8 cellular contexts compared by ENCODE assay signal in genomic region chr11:60634151-60634550, GRCh38.
DNase-seq lines count a peak whose midpoint lies in the region; ATAC-seq and TF ChIP-seq lines count a peak whose summit lies in the region.

No MANE protein-coding gene starts in this region.

- no peak overlapping the region for H3K4me3 ChIP-seq in BJ (ENCODE audit: low read depth, low read length)
- H3K4me3 ChIP-seq in astrocyte of the spinal cord (ENCODE audit: low read depth, low read length) = no peak overlapping the region

- no peaks in the 10 kb centered on the region for H3K36me3 ChIP-seq in BJ (ENCODE audit: control insufficient read depth, insufficient read depth, low read length)

- DNase-seq in BJ (ENCODE audit: low read depth) (no peak), astrocyte of the spinal cord (ENCODE audit: low read depth, low spot score) (no peak), NCI-H1930 (lab: John Stamatoyannopoulos, UW) (no peak), cardiac septum (ENCODE audit: low spot score) (no peak), left ventricle myocardium superior (no peak)
- no peak for DNase-seq in stimulated activated CD4-positive, alpha-beta T cell treated with anti-CD3 and anti-CD28 coated beads, Interleukin-4, amount 100 ng/mL, for 1 hour

- in situ Hi-C loops in astrocyte of the spinal cord (cut with HindIII; ENCODE audit: low sequenced_read_pairs) = no loop called here

- POLR2A ChIA-PET in BJ (lab: Charles Lee) = no interaction called here

- CTCF ChIA-PET in BJ (lab: Yijun Ruan, JAX) = interaction anchor here (0.6 to 1.8 kb wide), 3 partner anchors 9 to 271 kb away, joined by 3 to 5 read pairs (median 4); no protein-coding TSS in a partner anchor

- H3K27me3 ChIP-seq in BJ (ENCODE audit: control insufficient read depth, insufficient read depth, low read length) = no peaks in the 10 kb centered on the region

- intact Hi-C loops in cardiac septum (cut with DNase I) (no loop called here), left ventricle myocardium superior (cut with micrococcal nuclease) (no loop called here)

- ATAC-seq in GM19035 (IDR thresholded peaks at IDR 0.05; ENCODE audit: unreplicated experiment) (peak; percentile 52), HG03097 (IDR thresholded peaks at IDR 0.05; ENCODE audit: low FRiP score, unreplicated experiment) (peak; percentile 12), left ventricle myocardium superior (no peak)

- TF ChIP-seq CTCF in BJ (IDR thresholded peaks at IDR 0.05; ENCODE audit: insufficient read depth, low read depth, low read length) (peak; percentile 13; the same call in 1 of the 2 replicates), astrocyte of the spinal cord (IDR thresholded peaks at IDR 0.05; ENCODE audit: low read depth, low read length) (peak; percentile 4)
